Comparison of ENCODE assay signal across 10 cellular contexts in the genomic region with DNA sequence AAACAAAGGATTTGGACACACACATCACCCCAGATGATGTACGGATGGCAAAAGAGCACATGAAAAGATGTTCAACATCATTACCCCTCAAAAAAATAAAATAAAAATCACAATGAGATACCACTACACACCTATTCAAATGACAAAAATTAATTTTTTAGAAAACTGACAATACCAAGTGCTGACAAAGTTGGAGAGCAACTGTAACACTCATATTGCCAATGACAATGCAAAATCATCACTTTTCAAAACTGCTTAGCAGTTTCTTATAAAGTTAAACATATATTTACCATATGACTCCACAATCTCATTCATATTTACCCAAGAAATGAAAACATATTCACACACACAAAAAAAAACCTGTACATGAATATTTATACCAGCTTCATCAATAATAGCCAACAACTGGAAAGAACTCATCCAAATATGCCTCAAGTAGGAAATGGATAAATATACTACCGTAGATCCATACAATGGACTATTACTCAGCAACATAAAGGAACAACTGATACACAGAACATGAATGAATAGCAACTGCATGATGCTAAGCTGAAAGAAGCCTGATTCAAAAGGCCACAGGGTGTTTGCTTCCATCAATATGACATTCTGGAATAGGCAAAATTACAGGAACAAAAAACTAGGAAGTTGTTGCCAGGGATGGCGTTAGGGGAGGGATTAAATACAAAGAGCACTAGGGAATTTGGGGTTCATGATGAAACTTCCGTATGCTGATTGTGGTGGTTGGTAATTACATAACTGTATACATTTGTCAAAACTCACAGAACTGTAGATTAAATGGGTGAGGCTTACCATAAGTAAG. TPM values are rescaled to one million over a fixed set of nuclear protein-coding genes. Genes with fewer than 3 reads are reported as not detected.
A peak's percentile ranks its signal among the peaks of the same experiment; 100 is the strongest.
DNase-seq lines count a peak whose midpoint lies in the region; ATAC-seq and TF ChIP-seq lines count a peak whose summit lies in the region.
"Had no signal": no experiment of that assay in that cellular context is flagged by ENCODE, and none has a peak within 500 bp of the region (broad histone marks: within the 10 kb centered on the region; RNA-seq: fewer than 3 reads in every experiment).

No MANE protein-coding gene starts in this region.

- peak overlapping the region; percentile 86 for H3K4me3 Mint-ChIP-seq in activated naive CD4-positive, alpha-beta T cell treated with anti-CD3 and anti-CD28 coated beads, Interleukin-2, amount 10 ng/mL, durations not matched to agents 7 days and 5 days
- H3K4me3 Mint-ChIP-seq in effector memory CD8-positive, alpha-beta T cell = peak overlapping the region; percentile 83 to 97
- peak overlapping the region; percentile 19 to 84 for H3K4me3 Mint-ChIP-seq in stimulated activated naive CD8-positive, alpha-beta T cell treated with anti-CD3 and anti-CD28 coated beads, Interleukin-15, amount 100 ng/mL, for 72 hours

- H3K4me1 Mint-ChIP-seq in activated naive CD4-positive, alpha-beta T cell treated with anti-CD3 and anti-CD28 coated beads, Interleukin-2, amount 10 ng/mL, durations not matched to agents 7 days and 5 days = peaks cover 50% of the 10 kb centered on the region
- peaks cover 19 to 30% of the 10 kb centered on the region in 2 donors for H3K4me1 Mint-ChIP-seq in effector memory CD8-positive, alpha-beta T cell (ENCODE audit: low read depth in 2 of 2)
- H3K4me1 Mint-ChIP-seq in stimulated activated naive CD8-positive, alpha-beta T cell treated with anti-CD3 and anti-CD28 coated beads, Interleukin-15, amount 100 ng/mL, for 72 hours = peaks cover 40% of the 10 kb centered on the region

- peaks cover 7% of the 10 kb centered on the region for H3K36me3 Mint-ChIP-seq in activated naive CD4-positive, alpha-beta T cell treated with anti-CD3 and anti-CD28 coated beads, Interleukin-2, amount 10 ng/mL, durations not matched to agents 7 days and 5 days
- peaks cover 11% of the 10 kb centered on the region for H3K36me3 Mint-ChIP-seq in effector memory CD8-positive, alpha-beta T cell (ENCODE audit: insufficient read depth)

- H3K36me3 ChIP-seq in SJCRH30 = no peaks in the 10 kb centered on the region
- no peaks in the 10 kb centered on the region for H3K36me3 ChIP-seq in esophagus squamous epithelium

- intact Hi-C loops in esophagus squamous epithelium (cut with DNase I) = no loop called here

- TF ChIP-seq CTCF in esophagus squamous epithelium (IDR thresholded peaks at IDR 0.05) = no peak

- 69 to 72% methylated on average over 4 of the region's 4 CpGs for WGBS in esophagus squamous epithelium, 2 donors

- peaks cover 9% of the 10 kb centered on the region for H3K27me3 Mint-ChIP-seq in activated naive CD4-positive, alpha-beta T cell treated with anti-CD3 and anti-CD28 coated beads, Interleukin-2, amount 10 ng/mL, durations not matched to agents 7 days and 5 days
- peaks cover 6 to 11% of the 10 kb centered on the region in 2 donors for H3K27me3 Mint-ChIP-seq in effector memory CD8-positive, alpha-beta T cell
- no peaks in the 10 kb centered on the region for H3K27me3 Mint-ChIP-seq in stimulated activated naive CD8-positive, alpha-beta T cell treated with anti-CD3 and anti-CD28 coated beads, Interleukin-15, amount 100 ng/mL, for 72 hours

- H3K27ac ChIP-seq in SJCRH30 = no peak overlapping the region
- H3K27ac ChIP-seq in substantia nigra (ENCODE audit: low read depth, low read length, poor library complexity, severe bottlenecking) = no peak overlapping the region
- peak overlapping the region in 2 of 4 donors; percentile 78 to 85 for H3K27ac ChIP-seq in esophagus squamous epithelium

- CTCF ChIA-PET in activated naive CD4-positive, alpha-beta T cell treated with anti-CD3 and anti-CD28 coated beads, Interleukin-2, amount 10 ng/mL, durations not matched to agents 7 days and 5 days (lab: Charles Lee) = interaction anchor here (1.1 kb wide), 1 partner anchor 92 kb away, joined by 4 read pairs; no protein-coding TSS in a partner anchor

- H3K9me3 ChIP-seq in SJCRH30 (replicated peaks) (no peaks in the 10 kb centered on the region), esophagus squamous epithelium (no peaks in the 10 kb centered on the region)
- H3K9me3 ChIP-seq: body of pancreas had no signal

- no peaks in the 10 kb centered on the region for H3K27me3 ChIP-seq in SJCRH30
- H3K27me3 ChIP-seq in esophagus squamous epithelium = no peaks in the 10 kb centered on the region
- H3K27me3 ChIP-seq: body of pancreas had no signal

- TF ChIP-seq POLR2A in esophagus squamous epithelium (IDR thresholded peaks at IDR 0.05) = no peak

- no peak for ATAC-seq in effector memory CD8-positive, alpha-beta T cell (replicated peaks)
- ATAC-seq in stimulated activated naive CD8-positive, alpha-beta T cell treated with anti-CD3 and anti-CD28 coated beads, Interleukin-15, amount 100 ng/mL, for 72 hours = no peak
- ATAC-seq in left lobe of liver = no peak

- H3K4me1 ChIP-seq in SJCRH30 (peaks cover 8% of the 10 kb centered on the region), esophagus squamous epithelium (peaks cover 9 to 51% (median 12%) of the 10 kb centered on the region in 3 donors)

- H3K4me3 ChIP-seq in SJCRH30 (peak overlapping the region; percentile 90), esophagus squamous epithelium (no peak overlapping the region)
- H3K4me3 ChIP-seq: body of pancreas had no signal

- H3K27ac Mint-ChIP-seq in activated naive CD4-positive, alpha-beta T cell treated with anti-CD3 and anti-CD28 coated beads, Interleukin-2, amount 10 ng/mL, durations not matched to agents 7 days and 5 days = no peak overlapping the region
- H3K27ac Mint-ChIP-seq in effector memory CD8-positive, alpha-beta T cell = peak overlapping the region; percentile 35 to 96
- H3K27ac Mint-ChIP-seq in stimulated activated naive CD8-positive, alpha-beta T cell treated with anti-CD3 and anti-CD28 coated beads, Interleukin-15, amount 100 ng/mL, for 72 hours = no peak overlapping the region

- no peak for DNase-seq in activated naive CD4-positive, alpha-beta T cell treated with anti-CD3 and anti-CD28 coated beads, Interleukin-2, amount 10 ng/mL, durations not matched to agents 7 days and 5 days
- no peak for DNase-seq in activated naive CD4-positive, alpha-beta T cell treated with Interleukin-2 at 50 U/mL for 16 hours
- DNase-seq in SJCRH30 (no peak), substantia nigra (lab: John Stamatoyannopoulos, UW) (no peak), esophagus squamous epithelium (lab: John Stamatoyannopoulos, UW) (no peak), left lobe of liver (ENCODE audit: low spot score) (no peak)
- DNase-seq in effector memory CD8-positive, alpha-beta T cell = no peak
- DNase-seq in stimulated activated naive CD8-positive, alpha-beta T cell treated with anti-CD3 and anti-CD28 coated beads, Interleukin-15, amount 100 ng/mL, for 72 hours = no peak
- DNase-seq: foreskin melanocyte had no signal

- H3K9me3 Mint-ChIP-seq in activated naive CD4-positive, alpha-beta T cell treated with anti-CD3 and anti-CD28 coated beads, Interleukin-2, amount 10 ng/mL, durations not matched to agents 7 days and 5 days = peaks cover 4% of the 10 kb centered on the region
- no peaks in the 10 kb centered on the region for H3K9me3 Mint-ChIP-seq in effector memory CD8-positive, alpha-beta T cell
- no peaks in the 10 kb centered on the region for H3K9me3 Mint-ChIP-seq in stimulated activated naive CD8-positive, alpha-beta T cell treated with anti-CD3 and anti-CD28 coated beads, Interleukin-15, amount 100 ng/mL, for 72 hours

RNA-seq across cellular contexts. Expression of a gene that starts 1.3 kb away (rescaled TPM):
- total RNA-seq in SJCRH30 (2014; rRNA removed; shearing (Covaris generic)) = 0.76 and 0.87 TPM in 2 replicates
- total RNA-seq in esophagus squamous epithelium (under 1 TPM in 3 of 4 donors, not detected in 1; 0.38 to 0.91 (median 0.57) TPM), left lobe of liver (not detected)

Comparison
In these comparisons a context has a peak if more than half of its experiments do, and no peak if none do; other contexts are left out.
1. H3K27ac Mint-ChIP-seq: peak in effector memory CD8-positive, alpha-beta T cell (2 of 2); none in activated naive CD4-positive, alpha-beta T cell treated with anti-CD3 and anti-CD28 coated beads, Interleukin-2, amount 10 ng/mL, durations not matched to agents 7 days and 5 days (single experiment) and stimulated activated naive CD8-positive, alpha-beta T cell treated with anti-CD3 and anti-CD28 coated beads, Interleukin-15, amount 100 ng/mL, for 72 hours (0 of 2).
2. Peak in every context shown above with its lines, with median percentiles within 50 percentile points of each other: H3K4me3 Mint-ChIP-seq.